ENCODE assay signal across 7 cellular contexts in genomic region chr7:5284304-5285281, GRCh38. TPM values are rescaled to one million over a fixed set of nuclear protein-coding genes. Genes with fewer than 3 reads are reported as not detected.
DNase-seq lines count a peak whose midpoint lies in the region; ATAC-seq and TF ChIP-seq lines count a peak whose summit lies in the region.

No MANE protein-coding gene starts in this region.

- H3K9me3 ChIP-seq in T-helper 17 cell (ENCODE audit: control insufficient read depth, low read length, poor library complexity, severe bottlenecking), result no peaks in the 10 kb centered on the region

- H3K4me3 ChIP-seq in fibroblast of villous mesenchyme (ENCODE audit: low read depth, low read length), result no peak overlapping the region

- H3K27me3 Mint-ChIP-seq in T-helper 17 cell, result peaks cover 6% of the 10 kb centered on the region

- H3K36me3 Mint-ChIP-seq in T-helper 17 cell (ENCODE audit: low read depth), result no peaks in the 10 kb centered on the region

- H3K27ac Mint-ChIP-seq in T-helper 17 cell, result no peak overlapping the region

- no peaks in the 10 kb centered on the region for H3K4me1 Mint-ChIP-seq in T-helper 17 cell

- ATAC-seq in HG02678 (IDR thresholded peaks at IDR 0.05; ENCODE audit: unreplicated experiment), result no peak
- ATAC-seq in T-helper 17 cell, result no peak

- no peak overlapping the region for H3K4me3 Mint-ChIP-seq in T-helper 17 cell

- peak; percentile 44 for TF ChIP-seq CTCF in fibroblast of villous mesenchyme (IDR thresholded peaks at IDR 0.05; ENCODE audit: insufficient read depth, low read depth, low read length)

- DNase-seq in ELF-1 (ENCODE audit: low read depth, low spot score) (peak; percentile 79), LHCN-M2 (ENCODE audit: low read depth) (peak; percentile 16), RPMI8226 (peak; percentile 73), fibroblast of villous mesenchyme (ENCODE audit: low read depth) (peak; percentile 26), renal cortical epithelial cell (ENCODE audit: low read depth) (peak; percentile 42), T-helper 17 cell (no peak)

RNA-seq across cellular contexts. Expression of gene SLC29A4, which starts 1.9 kb away (rescaled TPM):
- total RNA-seq in LHCN-M2 (2014; rRNA removed) (3.9 and 4.7 TPM in 2 replicates), fibroblast of villous mesenchyme (0.97 and 2.2 TPM in 2 replicates), renal cortical epithelial cell (2.6 and 39.0 TPM in 2 replicates), T-helper 17 cell (under 1 TPM; 0.47 to 0.55 TPM)
- 4.2 TPM for polyA plus RNA-seq in LHCN-M2 (2012)

Comparison
In these comparisons a context has a peak if more than half of its experiments do, and no peak if none do; other contexts are left out.
1. DNase-seq: peak in ELF-1 (single experiment), LHCN-M2 (single experiment), RPMI8226 (single experiment), fibroblast of villous mesenchyme (single experiment) and renal cortical epithelial cell (single experiment); none in T-helper 17 cell (0 of 3).